In the genomic region with DNA sequence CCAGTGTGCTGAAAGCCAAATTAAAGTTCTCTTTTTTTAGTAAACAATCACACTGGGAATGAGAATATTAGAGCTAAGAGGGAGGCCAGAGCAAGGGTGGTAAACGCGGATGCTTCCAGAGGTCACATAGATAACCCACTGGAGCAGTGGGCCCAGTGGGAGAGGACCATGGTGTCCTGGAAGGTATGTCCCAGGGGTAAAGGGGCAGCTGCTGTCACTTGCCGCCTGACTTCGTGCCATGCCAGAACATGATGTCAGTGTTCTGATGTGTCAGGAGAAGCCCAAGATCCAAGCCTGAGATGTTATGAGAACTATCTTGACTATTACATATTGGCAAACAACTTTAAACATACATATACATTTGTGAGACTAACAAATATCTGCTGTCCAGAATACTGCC, we compare ENCODE assay signal across 19 cellular contexts.
A peak's percentile ranks its signal among the peaks of the same experiment; 100 is the strongest.
DNase-seq lines count a peak whose midpoint lies in the region; ATAC-seq, FAIRE-seq and TF ChIP-seq lines count a peak whose summit lies in the region.
"Had no signal": no experiment of that assay in that cellular context is flagged by ENCODE, and none has a peak within 500 bp of the region (broad histone marks: within the 10 kb centered on the region; RNA-seq: fewer than 3 reads in every experiment).

No MANE protein-coding gene starts in this region.

- FAIRE-seq in frontal cortex (lab: Jason Lieb, UNC): no peak
- FAIRE-seq: GM18507 had no signal

- H3K9ac ChIP-seq in rectal smooth muscle tissue (ENCODE audit: low read length): no peak overlapping the region

- H3K36me3 Mint-ChIP-seq in chondrocyte (ENCODE audit: low read depth): peaks cover 2% of the 10 kb centered on the region
- H3K36me3 Mint-ChIP-seq: activated naive CD4-positive, alpha-beta T cell treated with anti-CD3 and anti-CD28 coated beads, Interleukin-2, amount 50 U/mL, for 72 hours; brain; natural killer cell treated with Interleukin-12 subunit alpha and Interleukin-12 subunit beta and Interleukin-15 and Interleukin-18, amount 100 ng/mL, for 72 hours had no signal

- ATAC-seq in left cardiac atrium (peak; percentile 62 to 69), HG02759 (IDR thresholded peaks at IDR 0.05; ENCODE audit: unreplicated experiment) (no peak)
- ATAC-seq: activated naive CD4-positive, alpha-beta T cell treated with anti-CD3 and anti-CD28 coated beads, Interleukin-2, amount 50 U/mL, for 72 hours; natural killer cell treated with Interleukin-12 subunit alpha and Interleukin-12 subunit beta and Interleukin-15 and Interleukin-18, amount 100 ng/mL, for 72 hours had no signal

- TF ChIP-seq CTCF in chondrocyte (IDR thresholded peaks at IDR 0.05) (no peak), uterus (IDR thresholded peaks at IDR 0.05) (no peak)

- DNase-seq in chondrocyte (ENCODE audit: low spot score): no peak
- peak; percentile 36 for DNase-seq in left cardiac atrium
- DNase-seq in uterus: no peak
- DNase-seq in NCI-H748 (lab: John Stamatoyannopoulos, UW; ENCODE audit: unreplicated experiment): no peak
- DNase-seq in frontal cortex (ENCODE audit: low spot score in 2 of 2): no peak
- DNase-seq: activated CD4-positive, alpha-beta T cell treated with anti-CD3 and anti-CD28 coated beads, Interleukin-2, amount 50 U/mL, for 1 hour; effector CD4-positive, alpha-beta T cell; GOT3; MM.1S; NCI-H187 treated with DMSO at 0.1 percent for 48 hours; NCI-H510A; stimulated activated CD4-positive, alpha-beta T cell treated with anti-CD3 and anti-CD28 coated beads, Interleukin-15, amount 100 ng/mL, for 24 hours; stimulated activated naive CD4-positive, alpha-beta T cell had no signal

- no peaks in the 10 kb centered on the region for H3K9me3 ChIP-seq in uterus

- H3K27ac ChIP-seq in rectal smooth muscle tissue (ENCODE audit: low read depth, low read length) (peak overlapping the region; percentile 56), uterus (peak overlapping the region; percentile 87 to 89)

- H3K4me3 Mint-ChIP-seq in chondrocyte (ENCODE audit: unreplicated experiment): no peak overlapping the region
- H3K4me3 Mint-ChIP-seq: brain; natural killer cell treated with Interleukin-12 subunit alpha and Interleukin-12 subunit beta and Interleukin-15 and Interleukin-18, amount 100 ng/mL, for 72 hours had no signal

- H3K4me3 ChIP-seq in rectal smooth muscle tissue (ENCODE audit: low read length) (no peak overlapping the region), uterus (no peak overlapping the region)

- H3K4me1 Mint-ChIP-seq in chondrocyte (ENCODE audit: low read depth): peaks cover 53% of the 10 kb centered on the region

- peaks cover 35% of the 10 kb centered on the region for H3K4me1 ChIP-seq in rectal smooth muscle tissue (ENCODE audit: control insufficient read depth, insufficient read depth, low read length)
- H3K4me1 ChIP-seq in uterus: peaks cover 0 to 8% of the 10 kb centered on the region in 2 donors

- TF ChIP-seq POLR2A in uterus (IDR thresholded peaks at IDR 0.05): no peak

- H3K27me3 ChIP-seq in rectal smooth muscle tissue (ENCODE audit: control insufficient read depth, insufficient read depth, low read length) (no peaks in the 10 kb centered on the region), uterus (no peaks in the 10 kb centered on the region)

- H3K9me3 Mint-ChIP-seq in chondrocyte (ENCODE audit: low read depth): no peaks in the 10 kb centered on the region
- H3K9me3 Mint-ChIP-seq: activated naive CD4-positive, alpha-beta T cell treated with anti-CD3 and anti-CD28 coated beads, Interleukin-2, amount 50 U/mL, for 72 hours; brain; natural killer cell treated with Interleukin-12 subunit alpha and Interleukin-12 subunit beta and Interleukin-15 and Interleukin-18, amount 100 ng/mL, for 72 hours had no signal

- peak overlapping the region; percentile 85 for H3K27ac Mint-ChIP-seq in chondrocyte (ENCODE audit: unreplicated experiment)
- H3K27ac Mint-ChIP-seq: activated naive CD4-positive, alpha-beta T cell treated with anti-CD3 and anti-CD28 coated beads, Interleukin-2, amount 50 U/mL, for 72 hours; brain; natural killer cell treated with Interleukin-12 subunit alpha and Interleukin-12 subunit beta and Interleukin-15 and Interleukin-18, amount 100 ng/mL, for 72 hours had no signal

- H3K27me3 Mint-ChIP-seq in chondrocyte (ENCODE audit: low read depth): no peaks in the 10 kb centered on the region
- H3K27me3 Mint-ChIP-seq: brain had no signal

- H3K36me3 ChIP-seq in rectal smooth muscle tissue (ENCODE audit: control insufficient read depth, insufficient read depth, low read length) (no peaks in the 10 kb centered on the region), uterus (no peaks in the 10 kb centered on the region)

- intact Hi-C loops in left cardiac atrium (cut with DNase I): no loop called here
- intact Hi-C loops in uterus (cut with DNase I; ENCODE audit: low total_unique reads): no loop called here
